9 cellular contexts compared by ENCODE assay signal in the genomic region with DNA sequence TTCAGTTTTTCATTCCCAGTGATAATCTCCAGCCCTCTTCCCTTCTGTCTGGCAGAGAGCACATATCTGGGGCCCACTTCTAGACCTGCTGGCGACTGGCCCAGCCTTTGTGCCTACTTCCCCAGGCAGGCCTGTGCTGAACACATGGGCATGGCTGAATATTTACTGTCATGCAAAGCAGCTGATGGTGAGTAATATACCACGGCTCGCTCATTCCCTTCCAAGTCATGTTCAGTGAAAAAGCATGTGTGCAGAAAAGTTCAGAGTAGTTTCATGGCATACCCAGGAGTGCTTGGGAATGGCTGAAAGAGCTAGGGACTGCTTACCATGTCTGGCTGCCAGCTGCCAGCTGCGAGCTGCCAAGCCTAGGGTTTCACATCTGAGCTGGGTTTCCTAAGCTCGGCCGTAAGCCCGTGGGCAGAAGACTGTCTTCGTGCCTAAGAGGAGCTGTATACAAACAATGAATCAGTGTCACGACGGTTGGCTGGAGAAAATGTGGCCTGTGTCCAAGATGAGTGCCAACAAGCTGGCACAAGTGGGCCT.
DNase-seq lines count a peak whose midpoint lies in the region; ATAC-seq lines count a peak whose summit lies in the region.
"Had no signal": no experiment of that assay in that cellular context is flagged by ENCODE, and none has a peak within 500 bp of the region (broad histone marks: within the 10 kb centered on the region; RNA-seq: fewer than 3 reads in every experiment).

No MANE protein-coding gene starts in this region.

- DNase-seq in HT1080 (ENCODE audit: low read depth), result peak; percentile 15
- DNase-seq in adipocyte (ENCODE audit: low read depth), result peak; percentile 71
- DNase-seq in cardiac septum (ENCODE audit: low spot score), result peak; percentile 79
- DNase-seq in superior temporal gyrus (ENCODE audit: extremely low spot score), result peak; percentile 82
- DNase-seq in HT-29 (ENCODE audit: low spot score), result no peak
- DNase-seq in left lobe of liver (ENCODE audit: low spot score), result no peak
- DNase-seq in RKO (ENCODE audit: low spot score), result no peak
- DNase-seq: activated effector memory CD4-positive, alpha-beta T cell treated with Interleukin-2 at 50 U/mL for 16 hours; SW 1271 had no signal

- no peaks in the 10 kb centered on the region for H3K36me3 ChIP-seq in adipocyte (ENCODE audit: control insufficient read depth, insufficient read depth, low read length, severe bottlenecking)

- H3K4me1 ChIP-seq in adipocyte (ENCODE audit: control insufficient read depth, insufficient read depth, low read length), result peaks cover 6% of the 10 kb centered on the region

- H3K4me3 ChIP-seq in adipocyte (ENCODE audit: low read length), result no peak overlapping the region

- intact Hi-C loops in cardiac septum (cut with DNase I), result no loop called here

- ATAC-seq in left lobe of liver, result no peak

- H3K27me3 ChIP-seq in adipocyte (replicated peaks; ENCODE audit: control insufficient read depth, insufficient read depth, low read length), result peaks cover 2% of the 10 kb centered on the region

- H3K9me3 ChIP-seq in adipocyte (ENCODE audit: control insufficient read depth, low read length), result peaks cover 3% of the 10 kb centered on the region

- no peak overlapping the region for H3K9ac ChIP-seq in adipocyte (ENCODE audit: low read length)

Comparison
In these comparisons a context has a peak if more than half of its experiments do, and no peak if none do; other contexts are left out.
1. DNase-seq: peak in HT1080 (single experiment), adipocyte (single experiment), cardiac septum (single experiment) and superior temporal gyrus (single experiment); none in HT-29 (single experiment), left lobe of liver (single experiment) and RKO (single experiment).